In the genomic region with DNA sequence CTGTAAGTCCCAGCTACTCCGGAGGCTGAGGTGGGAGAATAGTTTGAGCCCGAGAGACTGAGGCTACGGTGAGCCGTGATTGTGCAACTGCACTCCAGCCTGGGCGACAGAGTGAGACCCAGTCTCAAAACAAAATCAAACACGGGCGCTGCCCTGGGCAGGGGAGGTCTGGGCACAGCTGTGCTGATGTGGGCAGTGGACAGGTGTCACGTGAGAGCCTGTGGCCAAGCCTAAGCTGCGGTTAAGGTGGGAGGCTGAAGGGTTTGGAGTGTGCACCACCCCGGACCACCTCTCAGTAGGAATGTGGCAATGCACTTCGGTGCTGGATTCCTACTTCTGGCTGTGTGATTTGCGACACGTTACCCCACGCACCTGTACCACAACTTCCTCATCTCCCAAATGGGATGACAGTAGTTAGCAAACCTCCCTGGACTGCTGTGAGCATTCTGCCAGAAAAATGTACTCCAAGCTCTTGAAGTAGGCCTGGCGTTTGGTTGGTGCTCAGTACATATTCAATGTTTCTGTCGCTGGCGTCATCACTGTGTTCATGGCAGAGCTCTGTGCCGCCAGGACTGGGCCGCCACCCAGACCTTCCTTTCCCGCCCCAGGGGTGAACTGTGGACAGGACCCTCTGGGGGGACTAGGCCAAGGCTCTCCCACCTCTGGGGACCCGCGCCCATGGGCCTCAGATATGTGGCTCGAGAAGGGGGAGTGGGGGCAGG, we compare ENCODE assay signal across 8 cellular contexts. TPM values are rescaled to one million over a fixed set of nuclear protein-coding genes. Genes with fewer than 3 reads are reported as not detected.
A peak's percentile ranks its signal among the peaks of the same experiment; 100 is the strongest.
DNase-seq lines count a peak whose midpoint lies in the region; ATAC-seq, FAIRE-seq and TF ChIP-seq lines count a peak whose summit lies in the region.

No MANE protein-coding gene starts in this region.

- peaks cover 0 to 3% (median 0%) of the 10 kb centered on the region in 7 donors for H3K9me3 Mint-ChIP-seq in CD4-positive, CD25-positive, alpha-beta regulatory T cell

- H3K9ac ChIP-seq in endothelial cell of umbilical vein (replicated peaks; ENCODE audit: extremely low read depth, insufficient read depth, low read length) = peak overlapping the region; percentile 43

- H3K27ac ChIP-seq in CD4-positive, CD25-positive, alpha-beta regulatory T cell (ENCODE audit: insufficient read depth, low read length, poor library complexity, severe bottlenecking) = peak overlapping the region; percentile 66
- H3K27ac ChIP-seq in endothelial cell of umbilical vein (ENCODE audit: insufficient read depth, low read depth, low read length) = no peak overlapping the region

- peak overlapping the region; percentile 73 for H3K4me3 ChIP-seq in CD4-positive, CD25-positive, alpha-beta regulatory T cell (ENCODE audit: low read depth, low read length)
- H3K4me3 ChIP-seq in LNCaP clone FGC (ENCODE audit: low read depth, low read length) = peak overlapping the region; percentile 83
- H3K4me3 ChIP-seq in endothelial cell of umbilical vein (replicated peaks in 1 of 3; ENCODE audit: insufficient read depth in 1 of 3, low read depth in 1 of 3, low read length in 3 of 3) = peak overlapping the region in 2 of 3 experiments; percentile 59 to 77
- H3K4me3 ChIP-seq in neuron (ENCODE audit: low read length) = peak overlapping the region; percentile 90

- peaks cover 7 to 35% (median 19%) of the 10 kb centered on the region in 4 donors for H3K4me1 Mint-ChIP-seq in CD4-positive, CD25-positive, alpha-beta regulatory T cell

- peaks cover 4% of the 10 kb centered on the region for H3K79me2 ChIP-seq in endothelial cell of umbilical vein (ENCODE audit: control insufficient read depth, insufficient read depth, low read length)

- H3K27me3 Mint-ChIP-seq in CD4-positive, CD25-positive, alpha-beta regulatory T cell = no peaks in the 10 kb centered on the region

- peak overlapping the region; percentile 93 for H2AFZ ChIP-seq in endothelial cell of umbilical vein (ENCODE audit: low read depth, low read length)
- H2AFZ ChIP-seq in neuron (ENCODE audit: low read depth, low read length) = peak overlapping the region; percentile 67

- TF ChIP-seq POLR2A in endothelial cell of umbilical vein (IDR thresholded peaks at IDR 0.05; ENCODE audit: low read depth, low read length) = no peak

- CTCF ChIA-PET in endothelial cell of umbilical vein (lab: Charles Lee) = interaction anchor here (1.3 to 1.6 kb wide), 2 partner anchors 15 to 25 kb away, joined by 3 to 9 read pairs; no protein-coding TSS in a partner anchor

- no peaks in the 10 kb centered on the region for H3K9me1 ChIP-seq in endothelial cell of umbilical vein (replicated peaks; ENCODE audit: control insufficient read depth, extremely low read depth, insufficient read depth, low read length)

- H4K20me1 ChIP-seq in endothelial cell of umbilical vein (replicated peaks; ENCODE audit: control insufficient read depth, extremely low read depth, insufficient read depth, low read length) = no peaks in the 10 kb centered on the region

- TF ChIP-seq CTCF in LNCaP clone FGC (IDR thresholded peaks at IDR 0.05; ENCODE audit: control insufficient read depth, extremely low read depth, insufficient read depth) (no peak), endothelial cell of umbilical vein (IDR thresholded peaks at IDR 0.05; ENCODE audit: extremely low read depth in 1 of 2, insufficient read depth in 1 of 2, low read depth in 1 of 2, low read length in 2 of 2) (no peak)

- intact Hi-C loops in endothelial cell of umbilical vein (cut with micrococcal nuclease) = no loop called here

- peak overlapping the region in 2 of 3 donors; percentile 95 to 97 for H3K27ac Mint-ChIP-seq in CD4-positive, CD25-positive, alpha-beta regulatory T cell

- peak overlapping the region; percentile 72 to 94 (median 92) for H3K4me3 Mint-ChIP-seq in CD4-positive, CD25-positive, alpha-beta regulatory T cell

- no peak for FAIRE-seq in endothelial cell of umbilical vein (lab: Jason Lieb, UNC)

- H3K4me1 ChIP-seq in CD4-positive, CD25-positive, alpha-beta regulatory T cell (ENCODE audit: control insufficient read depth, insufficient read depth, low read length, poor library complexity, severe bottlenecking) = peaks cover 24% of the 10 kb centered on the region
- peaks cover 7% of the 10 kb centered on the region for H3K4me1 ChIP-seq in endothelial cell of umbilical vein (ENCODE audit: control insufficient read depth, extremely low read depth, insufficient read depth, low read length)
- peaks cover 27% of the 10 kb centered on the region for H3K4me1 ChIP-seq in neuron (ENCODE audit: insufficient read depth, low read length)

- no peaks in the 10 kb centered on the region for H3K36me3 ChIP-seq in CD4-positive, CD25-positive, alpha-beta regulatory T cell (ENCODE audit: control insufficient read depth, insufficient read depth, low read length)
- no peaks in the 10 kb centered on the region for H3K36me3 ChIP-seq in endothelial cell of umbilical vein (ENCODE audit: control insufficient read depth in 2 of 2, extremely low read depth in 1 of 2, insufficient read depth in 2 of 2, low read length in 2 of 2)
- H3K36me3 ChIP-seq in neuron (ENCODE audit: insufficient read depth, low read length) = peaks cover 10% of the 10 kb centered on the region

- peaks cover 4% of the 10 kb centered on the region for H3K36me3 Mint-ChIP-seq in CD4-positive, CD25-positive, alpha-beta regulatory T cell

- no peaks in the 10 kb centered on the region for H3K9me3 ChIP-seq in CD4-positive, CD25-positive, alpha-beta regulatory T cell (ENCODE audit: control insufficient read depth in 2 of 2, low read length in 2 of 2)
- H3K9me3 ChIP-seq in endothelial cell of umbilical vein (replicated peaks; ENCODE audit: control insufficient read depth, insufficient read depth, low read length) = no peaks in the 10 kb centered on the region
- H3K9me3 ChIP-seq in neuron (ENCODE audit: low read length) = no peaks in the 10 kb centered on the region

- ATAC-seq in CD4-positive, CD25-positive, alpha-beta regulatory T cell (ENCODE audit: low read depth in 2 of 2) = no peak
- ATAC-seq in HG02938 (IDR thresholded peaks at IDR 0.05; ENCODE audit: unreplicated experiment) = no peak

- H3K27me3 ChIP-seq in CD4-positive, CD25-positive, alpha-beta regulatory T cell (ENCODE audit: control insufficient read depth, insufficient read depth, low read length) = peaks cover 2% of the 10 kb centered on the region
- H3K27me3 ChIP-seq in endothelial cell of umbilical vein (ENCODE audit: control insufficient read depth in 2 of 2, insufficient read depth in 2 of 2, low read length in 2 of 2) (peaks cover 3 to 5% of the 10 kb centered on the region in 2 experiments), neuron (ENCODE audit: insufficient read depth, low read length) (no peaks in the 10 kb centered on the region)

- DNase-seq in CD4-positive, CD25-positive, alpha-beta regulatory T cell = no peak
- no peak for DNase-seq in LNCaP clone FGC (ENCODE audit: low read depth)
- no peak for DNase-seq in endothelial cell of umbilical vein (ENCODE audit: low read depth, low spot score)
- DNase-seq in iPS-NIHi11 (ENCODE audit: low spot score) = no peak
- DNase-seq in HuH-7.5 (ENCODE audit: low spot score) = no peak
- DNase-seq in SKM-1 (lab: John Stamatoyannopoulos, UW; ENCODE audit: unreplicated experiment) = no peak

- peak overlapping the region; percentile 47 for H3K4me2 ChIP-seq in endothelial cell of umbilical vein (ENCODE audit: insufficient read depth, low read length)

- dilution Hi-C loops in endothelial cell of umbilical vein (cut with MboI; ENCODE audit: extremely low pct_ligation_motif_present, low sequenced_read_pairs) = no loop called here

- POLR2A ChIA-PET in endothelial cell of umbilical vein (lab: Charles Lee) = no interaction called here

- BruUV-seq in endothelial cell of umbilical vein (replicated peaks; lab: Mats Ljungman, UMichigan) = no TSS peak

TF ChIP-seq in endothelial cell of umbilical vein, 7 proteins besides CTCF, POLR2A, EP300 and RAD21:
- TF ChIP-seq FOS (IDR thresholded peaks at IDR 0.05; ENCODE audit: borderline replicate concordance, insufficient read depth, low read length) (no peak), GATA2 (IDR thresholded peaks at IDR 0.05; ENCODE audit: insufficient read depth, insufficient read length, low read depth, low read length) (no peak), POLR2AphosphoS5 (IDR thresholded peaks at IDR 0.05; ENCODE audit: insufficient read depth, low read depth, low read length) (no peak), MYC (IDR thresholded peaks at IDR 0.05; ENCODE audit: low read depth, low read length) (no peak), JUN (IDR thresholded peaks at IDR 0.05; ENCODE audit: borderline replicate concordance, insufficient read depth, insufficient read length, low read depth) (no peak), EZH2 (IDR thresholded peaks at IDR 0.05; ENCODE audit: borderline replicate concordance, low read depth, low read length, severe bottlenecking) (no peak)
- TF ChIP-seq, protein P1, sequence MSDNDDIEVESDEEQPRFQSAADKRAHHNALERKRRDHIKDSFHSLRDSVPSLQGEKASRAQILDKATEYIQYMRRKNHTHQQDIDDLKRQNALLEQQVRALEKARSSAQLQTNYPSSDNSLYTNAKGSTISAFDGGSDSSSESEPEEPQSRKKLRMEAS (IDR thresholded peaks at IDR 0.05; ENCODE audit: insufficient read depth, insufficient read length) = no peak

RNA-seq across cellular contexts. Expression of a gene that starts 0.8 kb away (rescaled TPM):
- 4.1 TPM for total RNA-seq in CD4-positive, CD25-positive, alpha-beta regulatory T cell
- polyA plus RNA-seq in CD4-positive, CD25-positive, alpha-beta regulatory T cell = 1 to 10 TPM; 3.4 to 5.9 (median 4.5) TPM
- total RNA-seq in endothelial cell of umbilical vein = 10.3 and 13.4 TPM in 2 replicates
- 8.6 and 11.7 TPM in 2 replicates for polyA plus RNA-seq in endothelial cell of umbilical vein
- 7.8 and 9.5 TPM in 2 replicates for polyA plus RNA-seq in endothelial cell of umbilical vein (2011; cell fraction: cytosol; rRNA removed)
- 9.5 and 10.2 TPM in 2 replicates for polyA plus RNA-seq in endothelial cell of umbilical vein (2011; cell fraction: nucleus; rRNA removed)
- polyA plus RNA-seq in endothelial cell of umbilical vein (2012) = 7.0 and 7.6 TPM in 2 replicates
- 9.6 and 10.3 TPM in 2 replicates for polyA minus RNA-seq in endothelial cell of umbilical vein
- polyA minus RNA-seq in endothelial cell of umbilical vein (2011; cell fraction: cytosol; rRNA and poly(A)+ RNA removed) = 6.2 TPM
- 3.8 and 4.1 TPM in 2 replicates for polyA minus RNA-seq in endothelial cell of umbilical vein (2011; cell fraction: nucleus; rRNA and poly(A)+ RNA removed)

RNA-seq across cellular contexts. Expression of a gene that starts 44.5 kb away (rescaled TPM):
- 6.9 TPM for total RNA-seq in CD4-positive, CD25-positive, alpha-beta regulatory T cell
- 1 to 10 TPM in 2 of 4 donors, under 1 TPM in 2; 0.70 to 1.8 (median 1.1) TPM for polyA plus RNA-seq in CD4-positive, CD25-positive, alpha-beta regulatory T cell
- 18.4 and 20.1 TPM in 2 replicates for total RNA-seq in endothelial cell of umbilical vein
- 15.7 and 19.7 TPM in 2 replicates for polyA plus RNA-seq in endothelial cell of umbilical vein
- polyA plus RNA-seq in endothelial cell of umbilical vein (2011; cell fraction: cytosol; rRNA removed) = 9.1 and 11.9 TPM in 2 replicates
- polyA plus RNA-seq in endothelial cell of umbilical vein (2011; cell fraction: nucleus; rRNA removed) = 12.8 and 12.9 TPM in 2 replicates
- polyA plus RNA-seq in endothelial cell of umbilical vein (2012) = 8.2 and 12.1 TPM in 2 replicates
- polyA minus RNA-seq in endothelial cell of umbilical vein = 6.3 and 8.2 TPM in 2 replicates
- not detected for polyA minus RNA-seq in endothelial cell of umbilical vein (2011; cell fraction: cytosol; rRNA and poly(A)+ RNA removed)
- polyA minus RNA-seq in endothelial cell of umbilical vein (2011; cell fraction: nucleus; rRNA and poly(A)+ RNA removed) = 3.1 and 7.9 TPM in 2 replicates
